18 cellular contexts compared by ENCODE assay signal in genomic region chr18:61845212-61845611, GRCh38.
"Had no signal": no experiment of that assay in that cellular context is flagged by ENCODE, and none has a peak within 500 bp of the region (broad histone marks: within the 10 kb centered on the region; RNA-seq: fewer than 3 reads in every experiment).

No MANE protein-coding gene starts in this region.

- DNase-seq: dermis blood vessel endothelial cell; endodermal cell; erythroblast; foreskin keratinocyte; immature natural killer cell; left ventricle myocardium inferior; lower lobe of right lung; natural killer cell; sigmoid colon; stimulated activated CD4-positive, alpha-beta T cell treated with anti-CD3 and anti-CD28 coated beads, Interleukin-2, amount 100 ng/mL, for 24 hours; stimulated activated CD4-positive, alpha-beta T cell treated with anti-CD3 and anti-CD28 coated beads, Interleukin-4, amount 100 ng/mL, for 4 hours; stimulated activated naive B cell treated with anti-CD40 and anti-IgM and Interleukin-4, amounts not matched to agents 10 μg/mL and 1 μg/mL and 100 μg/mL, for 72 hours; stomach; substantia nigra; trophoblast cell had no signal

- H3K4me3 ChIP-seq: left ventricle myocardium inferior, lower lobe of right lung, right atrium auricular region, sigmoid colon, skin epidermis, stomach, thoracic aorta had no signal

- H3K4me1 ChIP-seq: lower lobe of right lung, sigmoid colon had no signal

- H3K27me3 ChIP-seq: foreskin keratinocyte, right atrium auricular region, sigmoid colon, stomach had no signal

- H3K9me3 ChIP-seq: lower lobe of right lung, right atrium auricular region, sigmoid colon, stomach, thoracic aorta had no signal

- H3K27ac ChIP-seq: foreskin keratinocyte, left ventricle myocardium inferior, lower lobe of right lung, right atrium auricular region, sigmoid colon, skin epidermis, stomach, thoracic aorta had no signal

- H3K36me3 ChIP-seq: left ventricle myocardium inferior, lower lobe of right lung, right atrium auricular region, sigmoid colon, stomach, thoracic aorta had no signal
